ENCODE assay signal across 20 cellular contexts in genomic region chr20:2729791-2730190, GRCh38. TPM values are rescaled to one million over a fixed set of nuclear protein-coding genes. Genes with fewer than 3 reads are reported as not detected.
DNase-seq lines count a peak whose midpoint lies in the region; ATAC-seq lines count a peak whose summit lies in the region.
"Had no signal": no experiment of that assay in that cellular context is flagged by ENCODE, and none has a peak within 500 bp of the region (broad histone marks: within the 10 kb centered on the region; RNA-seq: fewer than 3 reads in every experiment).

No MANE protein-coding gene starts in this region.

- peak overlapping the region; percentile 69 for H3K27ac Mint-ChIP-seq in T-helper 1 cell treated with Interleukin-12 subunit alpha and Interleukin-12 subunit beta and Interleukin-4 antibody, amounts not matched to agents 30 μg/mL and 1 μg/mL, for 36 hours
- H3K27ac Mint-ChIP-seq in activated T-helper 17 cell treated with anti-CD3 and anti-CD28 coated beads, Interleukin-2, amount 50 U/mL, for 72 hours, result peak overlapping the region; percentile 16
- H3K27ac Mint-ChIP-seq: dendritic cell treated with granulocyte-macrophage colony-stimulating factor and Interleukin-4, amounts not matched to agents 40 ng/mL and 50 ng/mL, for 4 days; H9 had no signal

- ATAC-seq in activated T-helper 17 cell treated with anti-CD3 and anti-CD28 coated beads, Interleukin-2, amount 50 U/mL, for 72 hours (replicated peaks), result no peak
- ATAC-seq in activated CD4-positive, CD25-positive, alpha-beta regulatory T cell treated with anti-CD3 and anti-CD28 coated beads, Interleukin-2, amount 50 U/mL, for 24 hours, result no peak
- ATAC-seq: esophagus mucosa, GM12878, sciatic nerve had no signal

- peaks cover 30% of the 10 kb centered on the region for H3K9me3 Mint-ChIP-seq in T-helper 1 cell treated with Interleukin-12 subunit alpha and Interleukin-12 subunit beta and Interleukin-4 antibody, amounts not matched to agents 30 μg/mL and 1 μg/mL, for 36 hours
- peaks cover 9% of the 10 kb centered on the region for H3K9me3 Mint-ChIP-seq in activated T-helper 17 cell treated with anti-CD3 and anti-CD28 coated beads, Interleukin-2, amount 50 U/mL, for 72 hours

- DNase-seq in T-helper 1 cell (no peak), GM04503 (ENCODE audit: low read depth) (peak; percentile 4), iris pigment epithelial cell (ENCODE audit: low read depth) (peak; percentile 23), G401 (ENCODE audit: low spot score) (no peak), OCI-M2 (lab: John Stamatoyannopoulos, UW; ENCODE audit: unreplicated experiment) (no peak)
- DNase-seq: anterior cingulate cortex; EL; H9; heart right ventricle; kidney; NCI-H1694; stimulated activated CD4-positive, alpha-beta T cell treated with anti-CD3 and anti-CD28 coated beads, Interleukin-2, amount 100 ng/mL, for 48 hours had no signal

- H3K4me3 Mint-ChIP-seq in T-helper 1 cell treated with Interleukin-12 subunit alpha and Interleukin-12 subunit beta and Interleukin-4 antibody, amounts not matched to agents 30 μg/mL and 1 μg/mL, for 36 hours, result no peak overlapping the region
- peak overlapping the region; percentile 45 for H3K4me3 Mint-ChIP-seq in activated T-helper 17 cell treated with anti-CD3 and anti-CD28 coated beads, Interleukin-2, amount 50 U/mL, for 72 hours
- H3K4me3 Mint-ChIP-seq: dendritic cell treated with granulocyte-macrophage colony-stimulating factor and Interleukin-4, amounts not matched to agents 40 ng/mL and 50 ng/mL, for 4 days; H9 had no signal

- H3K4me1 Mint-ChIP-seq in T-helper 1 cell treated with Interleukin-12 subunit alpha and Interleukin-12 subunit beta and Interleukin-4 antibody, amounts not matched to agents 30 μg/mL and 1 μg/mL, for 36 hours (ENCODE audit: low read depth), result peaks cover 13% of the 10 kb centered on the region
- H3K4me1 Mint-ChIP-seq in activated T-helper 17 cell treated with anti-CD3 and anti-CD28 coated beads, Interleukin-2, amount 50 U/mL, for 72 hours, result peaks cover 6% of the 10 kb centered on the region

- H3K36me3 Mint-ChIP-seq in T-helper 1 cell treated with Interleukin-12 subunit alpha and Interleukin-12 subunit beta and Interleukin-4 antibody, amounts not matched to agents 30 μg/mL and 1 μg/mL, for 36 hours (ENCODE audit: low read depth), result peaks cover 27% of the 10 kb centered on the region
- H3K36me3 Mint-ChIP-seq in activated T-helper 17 cell treated with anti-CD3 and anti-CD28 coated beads, Interleukin-2, amount 50 U/mL, for 72 hours (ENCODE audit: low read depth), result no peaks in the 10 kb centered on the region

- in situ Hi-C loops in G401 (cut with HindIII; ENCODE audit: low sequenced_read_pairs), result no loop called here

- H3K27me3 Mint-ChIP-seq in T-helper 1 cell treated with Interleukin-12 subunit alpha and Interleukin-12 subunit beta and Interleukin-4 antibody, amounts not matched to agents 30 μg/mL and 1 μg/mL, for 36 hours (ENCODE audit: low read depth), result peaks cover 22% of the 10 kb centered on the region
- no peaks in the 10 kb centered on the region for H3K27me3 Mint-ChIP-seq in activated T-helper 17 cell treated with anti-CD3 and anti-CD28 coated beads, Interleukin-2, amount 50 U/mL, for 72 hours

RNA-seq across cellular contexts. Expression of gene EBF4, which starts 37.2 kb away (rescaled TPM):
- total RNA-seq in activated T-helper 17 cell treated with anti-CD3 and anti-CD28 coated beads, Interleukin-2, amount 50 U/mL, for 72 hours, result 1 to 10 TPM; 3.6 to 4.9 TPM
- total RNA-seq in G401 (2014; rRNA removed; shearing (Covaris generic)), result 0.25 TPM in 1 of 2 replicates, not detected in the other
- total RNA-seq: MCF 10A had no signal

Comparison
In these comparisons a context has a peak if more than half of its experiments do, and no peak if none do; other contexts are left out.
1. DNase-seq: peak in GM04503 (single experiment) and iris pigment epithelial cell (single experiment); none in T-helper 1 cell (0 of 5), G401 (single experiment) and OCI-M2 (single experiment).